Comparison of ENCODE assay signal across 14 cellular contexts in genomic region chr7:46610746-46611145, GRCh38.
"Had no signal": no experiment of that assay in that cellular context is flagged by ENCODE, and none has a peak within 500 bp of the region (broad histone marks: within the 10 kb centered on the region; RNA-seq: fewer than 3 reads in every experiment).

No MANE protein-coding gene starts in this region.

- H3K27ac ChIP-seq: psoas muscle, SK-N-MC, transverse colon had no signal

- H3K36me3 ChIP-seq: transverse colon had no signal

- H3K4me1 ChIP-seq: psoas muscle, transverse colon had no signal

- ATAC-seq: psoas muscle had no signal

- H3K27ac Mint-ChIP-seq: activated CD4-positive, alpha-beta T cell treated with anti-CD3 and anti-CD28 coated beads, Interleukin-2, amount 10 ng/mL, durations not matched to agents 7 days and 5 days; activated naive CD8-positive, alpha-beta T cell treated with anti-CD3 and anti-CD28 coated beads, Interleukin-2, amount 10 ng/mL, durations not matched to agents 7 days and 5 days had no signal

- H3K27me3 ChIP-seq: transverse colon had no signal

- H3K9me3 ChIP-seq: psoas muscle, transverse colon had no signal

- H3K27me3 Mint-ChIP-seq: activated CD4-positive, alpha-beta T cell treated with anti-CD3 and anti-CD28 coated beads, Interleukin-2, amount 10 ng/mL, durations not matched to agents 7 days and 5 days; activated naive CD8-positive, alpha-beta T cell treated with anti-CD3 and anti-CD28 coated beads, Interleukin-2, amount 10 ng/mL, durations not matched to agents 7 days and 5 days had no signal

- H3K9me3 Mint-ChIP-seq: activated CD4-positive, alpha-beta T cell treated with anti-CD3 and anti-CD28 coated beads, Interleukin-2, amount 10 ng/mL, durations not matched to agents 7 days and 5 days; activated naive CD8-positive, alpha-beta T cell treated with anti-CD3 and anti-CD28 coated beads, Interleukin-2, amount 10 ng/mL, durations not matched to agents 7 days and 5 days; neural crest cell had no signal

- H3K4me3 Mint-ChIP-seq: activated CD4-positive, alpha-beta T cell treated with anti-CD3 and anti-CD28 coated beads, Interleukin-2, amount 10 ng/mL, durations not matched to agents 7 days and 5 days; activated naive CD8-positive, alpha-beta T cell treated with anti-CD3 and anti-CD28 coated beads, Interleukin-2, amount 10 ng/mL, durations not matched to agents 7 days and 5 days; neural crest cell had no signal

- H3K4me3 ChIP-seq: psoas muscle, SK-N-MC, transverse colon had no signal

- H3K36me3 Mint-ChIP-seq: activated naive CD8-positive, alpha-beta T cell treated with anti-CD3 and anti-CD28 coated beads, Interleukin-2, amount 10 ng/mL, durations not matched to agents 7 days and 5 days had no signal

- H3K4me1 Mint-ChIP-seq: activated CD4-positive, alpha-beta T cell treated with anti-CD3 and anti-CD28 coated beads, Interleukin-2, amount 10 ng/mL, durations not matched to agents 7 days and 5 days; activated naive CD8-positive, alpha-beta T cell treated with anti-CD3 and anti-CD28 coated beads, Interleukin-2, amount 10 ng/mL, durations not matched to agents 7 days and 5 days; neural crest cell had no signal

- DNase-seq: activated CD4-positive, alpha-beta T cell treated with anti-CD3 and anti-CD28 coated beads, Interleukin-2, amount 10 ng/mL, durations not matched to agents 7 days and 5 days; activated CD4-positive, CD25-positive, alpha-beta regulatory T cell; activated CD8-positive, alpha-beta memory T cell treated with anti-CD3 and anti-CD28 coated beads for 24 hours; activated naive CD8-positive, alpha-beta T cell treated with anti-CD3 and anti-CD28 coated beads, Interleukin-2, amount 10 ng/mL, durations not matched to agents 7 days and 5 days; anterior cingulate cortex; dermis blood vessel endothelial cell; midbrain; psoas muscle; stimulated activated CD4-positive, alpha-beta T cell treated with anti-CD3 and anti-CD28 coated beads, Interleukin-4, amount 100 ng/mL, for 24 hours; stimulated activated naive CD4-positive, alpha-beta T cell treated with Interleukin-2 at 50 U/mL for 16 hours; substantia nigra; transverse colon had no signal
